ENCODE assay signal across 1 cellular context in genomic region chr14:32202941-32203882, GRCh38.
TF ChIP-seq lines count a peak whose summit lies in the region.

RNU6-8 (minus strand) TSS chr14:32203269.

TF ChIP-seq in K562, 482 proteins besides CTCF, POLR2A, EP300 and RAD21 (continued from another document and continues in another):
- TF ChIP-seq PURB (CRISPR knock-in tag; IDR thresholded peaks at IDR 0.05; ENCODE audit: low read depth) (no peak), PML (IDR thresholded peaks at IDR 0.05; ENCODE audit: low read length) (no peak), PHF21A (IDR thresholded peaks at IDR 0.05; ENCODE audit: borderline replicate concordance, low read depth) (no peak), KAT2B (IDR thresholded peaks at IDR 0.05; ENCODE audit: low read depth, low read length) (no peak), FOXK2 (conservative IDR thresholded peaks at IDR 0.05 in 1 of 2, IDR thresholded peaks at IDR 0.05 in 1 of 2; ENCODE audit: low read depth in 2 of 2) (no peak), CEBPG (CRISPR knock-in tag; IDR thresholded peaks at IDR 0.05) (no peak), CEBPG (tag; conservative IDR thresholded peaks at IDR 0.05 in 1 of 2, IDR thresholded peaks at IDR 0.05 in 1 of 2) (peak; percentile 51 to 53; a peak in 2 of 4 replicates), CBFB (CRISPR knock-in tag; IDR thresholded peaks at IDR 0.05) (no peak), TEAD4 (IDR thresholded peaks at IDR 0.05; ENCODE audit: low read length) (peak; percentile 64), TEAD4 (CRISPR knock-in tag; IDR thresholded peaks at IDR 0.05; ENCODE audit: borderline replicate concordance) (no peak), ZFP36 (IDR thresholded peaks at IDR 0.05; ENCODE audit: low read depth, low read length, partially characterized antibody) (no peak), GTF2E2 (tag; IDR thresholded peaks at IDR 0.05) (no peak), MXI1 (IDR thresholded peaks at IDR 0.05; ENCODE audit: low read depth, low read length) (no peak), MED1 (CRISPR knock-in tag; IDR thresholded peaks at IDR 0.05; ENCODE audit: borderline replicate concordance) (no peak), NR4A1 (CRISPR knock-in tag; IDR thresholded peaks at IDR 0.05) (no peak), NR4A1 (tag; IDR thresholded peaks at IDR 0.05) (no peak), TSC22D4 (tag; IDR thresholded peaks at IDR 0.05) (no peak), NR2C1 (IDR thresholded peaks at IDR 0.05) (no peak), NR2C1 (tag; IDR thresholded peaks at IDR 0.05) (no peak), MTA2 (IDR thresholded peaks at IDR 0.05; ENCODE audit: low read depth) (no peak), HCFC1 (IDR thresholded peaks at IDR 0.05; ENCODE audit: low read depth, low read length) (no peak), MGA (IDR thresholded peaks at IDR 0.05) (peak; percentile 37; the same call in 1 of the 2 replicates), ZNF407 (IDR thresholded peaks at IDR 0.05; ENCODE audit: low read depth) (peak; percentile 17; the same call in 1 of the 2 replicates), SAFB2 (IDR thresholded peaks at IDR 0.05; ENCODE audit: borderline replicate concordance, low read depth, low read length, severe bottlenecking) (no peak), HNRNPH1 (optimal IDR thresholded peaks at IDR 0.05; ENCODE audit: low read depth, low read length) (no peak), TARDBP (IDR thresholded peaks at IDR 0.05) (no peak), FOSL1 (tag; conservative IDR thresholded peaks at IDR 0.05) (0 out of 2 replicates have a peak, but pooled peaks have one; percentile 1), HLTF (IDR thresholded peaks at IDR 0.05) (no peak), NCOA2 (IDR thresholded peaks at IDR 0.05; ENCODE audit: partially characterized antibody in 2 of 2) (no peak), ZBTB7A (IDR thresholded peaks at IDR 0.05; ENCODE audit: borderline replicate concordance, control insufficient read depth, low read depth, low read length) (peak; percentile 82; the same call in 1 of the 2 replicates), CREB1 (IDR thresholded peaks at IDR 0.05) (peak; percentile 18; the same call in 1 of the 2 replicates), CREB1 (CRISPR knock-in tag; IDR thresholded peaks at IDR 0.05) (no peak), TAL1 (IDR thresholded peaks at IDR 0.05) (no peak), SRSF9 (IDR thresholded peaks at IDR 0.05; ENCODE audit: borderline replicate concordance, low read depth, low read length) (no peak), ZNF561 (CRISPR knock-in tag; conservative IDR thresholded peaks at IDR 0.05) (no peak), FOXP1 (CRISPR knock-in tag; IDR thresholded peaks at IDR 0.05) (no peak), ILF3 (IDR thresholded peaks at IDR 0.05; ENCODE audit: borderline replicate concordance) (no peak), MTA3 (IDR thresholded peaks at IDR 0.05; ENCODE audit: borderline replicate concordance) (0 out of 2 replicates have a peak, but pooled peaks have one; percentile 14), TSHZ1 (CRISPR knock-in tag; IDR thresholded peaks at IDR 0.05) (no peak), RFX5 (IDR thresholded peaks at IDR 0.05; ENCODE audit: low read depth, low read length) (no peak), CGGBP1 (CRISPR knock-in tag; IDR thresholded peaks at IDR 0.05) (no peak), CHD4 (IDR thresholded peaks at IDR 0.05; ENCODE audit: insufficient read depth, insufficient replicate concordance, low read depth, low read length, poor library complexity, severe bottlenecking) (no peak), ZFP1 (CRISPR knock-in tag; IDR thresholded peaks at IDR 0.05) (no peak), NCOR1 (IDR thresholded peaks at IDR 0.05) (no peak)
